In genomic region chr16:2216330-2216729, GRCh38 we compare ENCODE assay signal across 14 cellular contexts. TPM values are rescaled to one million over a fixed set of nuclear protein-coding genes. Genes with fewer than 3 reads are reported as not detected.
DNase-seq lines count a peak whose midpoint lies in the region; ATAC-seq, FAIRE-seq and TF ChIP-seq lines count a peak whose summit lies in the region.
"Had no signal": no experiment of that assay in that cellular context is flagged by ENCODE, and none has a peak within 500 bp of the region (broad histone marks: within the 10 kb centered on the region; RNA-seq: fewer than 3 reads in every experiment).

No MANE protein-coding gene starts in this region.

- H3K36me3 Mint-ChIP-seq in activated CD4-positive, alpha-beta T cell treated with anti-CD3 and anti-CD28 coated beads, Interleukin-2, amount 10 ng/mL, durations not matched to agents 7 days and 5 days (ENCODE audit: low read depth) = peaks cover 5% of the 10 kb centered on the region
- H3K36me3 Mint-ChIP-seq in brain (no peaks in the 10 kb centered on the region), progenitor cell of endocrine pancreas (ENCODE audit: insufficient read depth) (no peaks in the 10 kb centered on the region)

- H3K9me3 ChIP-seq in NT2/D1 (ENCODE audit: insufficient read depth, low read length) = no peaks in the 10 kb centered on the region
- H3K9me3 ChIP-seq in kidney (ENCODE audit: control insufficient read depth in 1 of 2, low read length in 2 of 2) = no peaks in the 10 kb centered on the region
- H3K9me3 ChIP-seq: mucosa of descending colon, transverse colon had no signal

- H3K27ac ChIP-seq in kidney (ENCODE audit: low read depth in 2 of 2, low read length in 2 of 2) = no peak overlapping the region

- H3K4me1 Mint-ChIP-seq in activated CD4-positive, alpha-beta T cell treated with anti-CD3 and anti-CD28 coated beads, Interleukin-2, amount 10 ng/mL, durations not matched to agents 7 days and 5 days = peaks cover 26% of the 10 kb centered on the region
- peaks cover 20% of the 10 kb centered on the region for H3K4me1 Mint-ChIP-seq in brain
- H3K4me1 Mint-ChIP-seq in progenitor cell of endocrine pancreas (ENCODE audit: low read depth) = peaks cover 17% of the 10 kb centered on the region

- no peaks in the 10 kb centered on the region for H3K27me3 Mint-ChIP-seq in activated CD4-positive, alpha-beta T cell treated with anti-CD3 and anti-CD28 coated beads, Interleukin-2, amount 10 ng/mL, durations not matched to agents 7 days and 5 days
- H3K27me3 Mint-ChIP-seq in brain (peaks cover 3% of the 10 kb centered on the region), progenitor cell of endocrine pancreas (no peaks in the 10 kb centered on the region)

- H3K27me3 ChIP-seq in NT2/D1 (ENCODE audit: insufficient read depth, insufficient read length) = no peaks in the 10 kb centered on the region
- H3K27me3 ChIP-seq: transverse colon had no signal

- peak overlapping the region; percentile 82 for H3K9ac ChIP-seq in NT2/D1 (ENCODE audit: insufficient read length, low read depth)
- H3K9ac ChIP-seq in kidney (ENCODE audit: low read length in 2 of 2) = no peak overlapping the region

- TF ChIP-seq CTCF in brain (conservative IDR thresholded peaks at IDR 0.05) (no peak), progenitor cell of endocrine pancreas (IDR thresholded peaks at IDR 0.05; ENCODE audit: unreplicated experiment) (no peak), kidney (IDR thresholded peaks at IDR 0.05; ENCODE audit: borderline replicate concordance, extremely low read depth, insufficient read depth) (no peak)

- FAIRE-seq in kidney (lab: Jason Lieb, UNC) = no peak
- FAIRE-seq: GM18507 had no signal

- peak overlapping the region; percentile 84 for H3K4me3 Mint-ChIP-seq in activated CD4-positive, alpha-beta T cell treated with anti-CD3 and anti-CD28 coated beads, Interleukin-2, amount 10 ng/mL, durations not matched to agents 7 days and 5 days
- peak overlapping the region in 4 of 5 experiments; percentile 60 to 93 (median 90) for H3K4me3 Mint-ChIP-seq in brain
- peak overlapping the region; percentile 86 for H3K4me3 Mint-ChIP-seq in progenitor cell of endocrine pancreas (ENCODE audit: low read depth)

- peaks cover 26% of the 10 kb centered on the region for H3K4me1 ChIP-seq in NT2/D1 (ENCODE audit: insufficient read depth, insufficient read length)
- H3K4me1 ChIP-seq in kidney (ENCODE audit: control insufficient read depth in 1 of 2, insufficient read depth in 1 of 2, low read depth in 1 of 2, low read length in 2 of 2) = peaks cover 15 to 25% of the 10 kb centered on the region in 2 donors

- POLR2A ChIA-PET in activated CD4-positive, alpha-beta T cell treated with anti-CD3 and anti-CD28 coated beads, Interleukin-2, amount 10 ng/mL, durations not matched to agents 7 days and 5 days (lab: Charles Lee) = no interaction called here

- CTCF ChIA-PET in activated CD4-positive, alpha-beta T cell treated with anti-CD3 and anti-CD28 coated beads, Interleukin-2, amount 10 ng/mL, durations not matched to agents 7 days and 5 days (lab: Charles Lee) = no interaction called here

- DNase-seq in activated CD4-positive, alpha-beta T cell treated with anti-CD3 and anti-CD28 coated beads, Interleukin-2, amount 10 ng/mL, durations not matched to agents 7 days and 5 days = no peak
- no peak for DNase-seq in activated CD4-positive, alpha-beta T cell treated with anti-CD3 and anti-CD28 coated beads for 1 hour
- DNase-seq in NT2/D1 (ENCODE audit: low read depth, low spot score) = no peak
- no peak for DNase-seq in progenitor cell of endocrine pancreas (ENCODE audit: low spot score, unreplicated experiment)
- DNase-seq in kidney = no peak
- DNase-seq: ACHN, activated gamma-delta T cell, mucosa of descending colon, NCI-H345, transverse colon had no signal

- ATAC-seq in GM19452 (IDR thresholded peaks at IDR 0.05; ENCODE audit: unreplicated experiment) (no peak), HG03039 (IDR thresholded peaks at IDR 0.05; ENCODE audit: unreplicated experiment) (no peak)
- ATAC-seq: mucosa of descending colon had no signal

- H3K4me3 ChIP-seq in NT2/D1 (ENCODE audit: insufficient read length, low read depth) (peak overlapping the region; percentile 29), kidney (ENCODE audit: low read length in 2 of 2) (no peak overlapping the region)
- H3K4me3 ChIP-seq: mucosa of descending colon had no signal

- intact Hi-C loops in kidney (cut with DNase I) = no loop called here

- no peaks in the 10 kb centered on the region for H3K9me3 Mint-ChIP-seq in activated CD4-positive, alpha-beta T cell treated with anti-CD3 and anti-CD28 coated beads, Interleukin-2, amount 10 ng/mL, durations not matched to agents 7 days and 5 days
- peaks cover 0 to 4% (median 0%) of the 10 kb centered on the region in 5 experiments for H3K9me3 Mint-ChIP-seq in brain
- H3K9me3 Mint-ChIP-seq in progenitor cell of endocrine pancreas (ENCODE audit: low read depth) = no peaks in the 10 kb centered on the region

- H3K36me3 ChIP-seq in NT2/D1 (ENCODE audit: insufficient read depth, insufficient read length, low read length) (peaks cover 30% of the 10 kb centered on the region), kidney (ENCODE audit: control insufficient read depth in 1 of 2, insufficient read depth in 2 of 2, low read length in 2 of 2) (no peaks in the 10 kb centered on the region)
- H3K36me3 ChIP-seq: transverse colon had no signal

- H3K27ac Mint-ChIP-seq in activated CD4-positive, alpha-beta T cell treated with anti-CD3 and anti-CD28 coated beads, Interleukin-2, amount 10 ng/mL, durations not matched to agents 7 days and 5 days = peak overlapping the region; percentile 89
- peak overlapping the region in 1 of 5 experiments; percentile 50 for H3K27ac Mint-ChIP-seq in brain
- H3K27ac Mint-ChIP-seq in progenitor cell of endocrine pancreas = no peak overlapping the region

RNA-seq across cellular contexts. Expression of gene PGP, which starts 1.7 kb away (rescaled TPM):
- total RNA-seq in activated CD4-positive, alpha-beta T cell treated with anti-CD3 and anti-CD28 coated beads, Interleukin-2, amount 10 ng/mL, durations not matched to agents 7 days and 5 days = 10 to 100 TPM; 19.4 to 22.9 TPM
- polyA plus RNA-seq in brain (ENCODE audit: insufficient read depth, low read depth, low replicate concordance) (16.7 TPM), kidney (ENCODE audit: insufficient read depth, low read depth, low replicate concordance) (21.2 TPM)
- total RNA-seq in progenitor cell of endocrine pancreas (28.5 and 30.6 TPM in 2 replicates), kidney (13.5 TPM)

RNA-seq across cellular contexts. Expression of gene BRICD5, which starts 5.7 kb away (rescaled TPM):
- total RNA-seq in activated CD4-positive, alpha-beta T cell treated with anti-CD3 and anti-CD28 coated beads, Interleukin-2, amount 10 ng/mL, durations not matched to agents 7 days and 5 days = 10 to 100 TPM; 13.9 to 17.4 TPM
- polyA plus RNA-seq in brain (ENCODE audit: insufficient read depth, low read depth, low replicate concordance) (5.1 TPM), kidney (ENCODE audit: insufficient read depth, low read depth, low replicate concordance) (8.2 TPM)
- total RNA-seq in progenitor cell of endocrine pancreas (22.5 and 24.6 TPM in 2 replicates), kidney (7.2 TPM)

RNA-seq across cellular contexts. Expression of gene E4F1, which starts 7.1 kb away (rescaled TPM):
- total RNA-seq in activated CD4-positive, alpha-beta T cell treated with anti-CD3 and anti-CD28 coated beads, Interleukin-2, amount 10 ng/mL, durations not matched to agents 7 days and 5 days = 10 to 100 TPM; 28.8 to 32.6 TPM
- polyA plus RNA-seq in brain (ENCODE audit: insufficient read depth, low read depth, low replicate concordance) (20.9 TPM), kidney (ENCODE audit: insufficient read depth, low read depth, low replicate concordance) (13.6 TPM)
- total RNA-seq in progenitor cell of endocrine pancreas (30.9 and 33.7 TPM in 2 replicates), kidney (26.0 TPM)

RNA-seq across cellular contexts. Expression of gene MLST8, which starts 11.1 kb away (rescaled TPM):
- 10 to 100 TPM; 35.9 to 36.4 TPM for total RNA-seq in activated CD4-positive, alpha-beta T cell treated with anti-CD3 and anti-CD28 coated beads, Interleukin-2, amount 10 ng/mL, durations not matched to agents 7 days and 5 days
- 131 TPM for polyA plus RNA-seq in brain (ENCODE audit: insufficient read depth, low read depth, low replicate concordance)
- total RNA-seq in progenitor cell of endocrine pancreas = 51.5 TPM in 2 replicates
- 34.0 TPM for total RNA-seq in kidney
- polyA plus RNA-seq in kidney (ENCODE audit: insufficient read depth, low read depth, low replicate concordance) = 63.3 TPM

RNA-seq across cellular contexts. Expression of gene DNASE1L2, which starts 19.9 kb away (rescaled TPM):
- total RNA-seq in activated CD4-positive, alpha-beta T cell treated with anti-CD3 and anti-CD28 coated beads, Interleukin-2, amount 10 ng/mL, durations not matched to agents 7 days and 5 days = 1 to 10 TPM; 2.0 to 3.4 TPM
- 0.71 TPM for polyA plus RNA-seq in brain (ENCODE audit: insufficient read depth, low read depth, low replicate concordance)
- total RNA-seq in progenitor cell of endocrine pancreas = 1.7 and 2.1 TPM in 2 replicates
- total RNA-seq in kidney = 0.88 TPM
- 0.88 TPM for polyA plus RNA-seq in kidney (ENCODE audit: insufficient read depth, low read depth, low replicate concordance)
